Comparison of ENCODE assay signal across 8 cellular contexts in genomic region chr3:195897853-195898415, GRCh38. TPM values are rescaled to one million over a fixed set of nuclear protein-coding genes. Genes with fewer than 3 reads are reported as not detected.
A peak's percentile ranks its signal among the peaks of the same experiment; 100 is the strongest.
DNase-seq lines count a peak whose midpoint lies in the region; ATAC-seq lines count a peak whose summit lies in the region.

No MANE protein-coding gene starts in this region.

- H3K4me1 ChIP-seq in BLaER1 (peaks cover 92% of the 10 kb centered on the region), HAP-1 (peaks cover 16% of the 10 kb centered on the region)

- ATAC-seq in memory B cell (ENCODE audit: low read depth) (no peak), GM21529 (IDR thresholded peaks at IDR 0.05; ENCODE audit: unreplicated experiment) (no peak)

- no peaks in the 10 kb centered on the region for H3K27me3 Mint-ChIP-seq in activated T-helper 2 cell treated with anti-CD3 and anti-CD28 coated beads, Interferon-gamma antibody, Interleukin-2, Interleukin-4, amounts not matched to agents 10 μg/mL and 5 μg/mL and 100 μg/mL, durations not matched to agents 14 hours and 24 hours and 36 hours (ENCODE audit: low read depth)
- no peaks in the 10 kb centered on the region for H3K27me3 Mint-ChIP-seq in memory B cell

- H3K36me3 Mint-ChIP-seq in activated T-helper 2 cell treated with anti-CD3 and anti-CD28 coated beads, Interferon-gamma antibody, Interleukin-2, Interleukin-4, amounts not matched to agents 10 μg/mL and 5 μg/mL and 100 μg/mL, durations not matched to agents 14 hours and 24 hours and 36 hours (ENCODE audit: low read depth): peaks cover 14% of the 10 kb centered on the region
- no peaks in the 10 kb centered on the region for H3K36me3 Mint-ChIP-seq in memory B cell

- peaks cover 55% of the 10 kb centered on the region for H3K4me1 Mint-ChIP-seq in activated T-helper 2 cell treated with anti-CD3 and anti-CD28 coated beads, Interferon-gamma antibody, Interleukin-2, Interleukin-4, amounts not matched to agents 10 μg/mL and 5 μg/mL and 100 μg/mL, durations not matched to agents 14 hours and 24 hours and 36 hours (ENCODE audit: low read depth)
- peaks cover 55% of the 10 kb centered on the region for H3K4me1 Mint-ChIP-seq in memory B cell

- DNase-seq in GDM1 (lab: John Stamatoyannopoulos, UW) (peak; percentile 22), memory B cell (ENCODE audit: low spot score in 2 of 2) (no peak), HAP-1 (ENCODE audit: low spot score in 2 of 2) (no peak), NCI-H187 treated with DMSO at 0.1 percent for 48 hours (lab: John Stamatoyannopoulos, UW) (no peak)
- no peak for DNase-seq in activated T-helper 2 cell treated with anti-CD3 and anti-CD28 coated beads, Interferon-gamma antibody, Interleukin-2, Interleukin-4, amounts not matched to agents 10 μg/mL and 5 μg/mL and 100 μg/mL, durations not matched to agents 14 hours and 24 hours and 36 hours (ENCODE audit: low spot score)
- no peak for DNase-seq in activated CD8-positive, alpha-beta memory T cell treated with anti-CD3 and anti-CD28 coated beads, Interleukin-2, amount 50 U/mL, for 4 hours

- H3K4me2 ChIP-seq in BLaER1: peak overlapping the region; percentile 78

- H3K27ac Mint-ChIP-seq in activated T-helper 2 cell treated with anti-CD3 and anti-CD28 coated beads, Interferon-gamma antibody, Interleukin-2, Interleukin-4, amounts not matched to agents 10 μg/mL and 5 μg/mL and 100 μg/mL, durations not matched to agents 14 hours and 24 hours and 36 hours: peak overlapping the region; percentile 70
- H3K27ac Mint-ChIP-seq in memory B cell: peak overlapping the region; percentile 60

- in situ Hi-C loops in HAP-1 (cut with MboI; ENCODE audit: low sequenced_read_pairs): no loop called here

- 0 out of 2 replicates have a peak overlapping the region, but pooled peaks have one; percentile 12 for H3K9ac ChIP-seq in BLaER1

- H3K4me3 ChIP-seq in BLaER1 (0 out of 2 replicates have a peak overlapping the region, but pooled peaks have one; percentile 14), HAP-1 (no peak overlapping the region)

- intact Hi-C loops in activated T-helper 2 cell treated with anti-CD3 and anti-CD28 coated beads, Interferon-gamma antibody, Interleukin-2, Interleukin-4, amounts not matched to agents 10 μg/mL and 5 μg/mL and 100 μg/mL, durations not matched to agents 14 hours and 24 hours and 36 hours (cut with micrococcal nuclease): no loop called here

- peak overlapping the region; percentile 59; the same call in 1 of the 2 replicates for H3K27ac ChIP-seq in BLaER1

- H3K36me3 ChIP-seq in BLaER1 (no peaks in the 10 kb centered on the region), HAP-1 (replicated peaks) (no peaks in the 10 kb centered on the region)

- H3K27me3 ChIP-seq in BLaER1: no peaks in the 10 kb centered on the region
- no peaks in the 10 kb centered on the region for H3K27me3 ChIP-seq in HAP-1 (ENCODE audit: low read depth)

- H3K9me3 Mint-ChIP-seq in activated T-helper 2 cell treated with anti-CD3 and anti-CD28 coated beads, Interferon-gamma antibody, Interleukin-2, Interleukin-4, amounts not matched to agents 10 μg/mL and 5 μg/mL and 100 μg/mL, durations not matched to agents 14 hours and 24 hours and 36 hours: no peaks in the 10 kb centered on the region
- no peaks in the 10 kb centered on the region for H3K9me3 Mint-ChIP-seq in memory B cell

- H3K9me3 ChIP-seq in BLaER1 (no peaks in the 10 kb centered on the region), HAP-1 (no peaks in the 10 kb centered on the region)

- H4K20me1 ChIP-seq in BLaER1: peaks cover 45% of the 10 kb centered on the region

- H3K4me3 Mint-ChIP-seq in activated T-helper 2 cell treated with anti-CD3 and anti-CD28 coated beads, Interferon-gamma antibody, Interleukin-2, Interleukin-4, amounts not matched to agents 10 μg/mL and 5 μg/mL and 100 μg/mL, durations not matched to agents 14 hours and 24 hours and 36 hours (ENCODE audit: low read depth): peak overlapping the region; percentile 4
- peak overlapping the region; percentile 53 for H3K4me3 Mint-ChIP-seq in memory B cell

RNA-seq across cellular contexts. Expression of gene TNK2, which starts 10.4 kb away (rescaled TPM):
- total RNA-seq in activated T-helper 2 cell treated with anti-CD3 and anti-CD28 coated beads, Interferon-gamma antibody, Interleukin-2, Interleukin-4, amounts not matched to agents 10 μg/mL and 5 μg/mL and 100 μg/mL, durations not matched to agents 14 hours and 24 hours and 36 hours: 122 and 123 TPM in 2 replicates
